ENCODE assay signal across 1 cellular context in the genomic region with DNA sequence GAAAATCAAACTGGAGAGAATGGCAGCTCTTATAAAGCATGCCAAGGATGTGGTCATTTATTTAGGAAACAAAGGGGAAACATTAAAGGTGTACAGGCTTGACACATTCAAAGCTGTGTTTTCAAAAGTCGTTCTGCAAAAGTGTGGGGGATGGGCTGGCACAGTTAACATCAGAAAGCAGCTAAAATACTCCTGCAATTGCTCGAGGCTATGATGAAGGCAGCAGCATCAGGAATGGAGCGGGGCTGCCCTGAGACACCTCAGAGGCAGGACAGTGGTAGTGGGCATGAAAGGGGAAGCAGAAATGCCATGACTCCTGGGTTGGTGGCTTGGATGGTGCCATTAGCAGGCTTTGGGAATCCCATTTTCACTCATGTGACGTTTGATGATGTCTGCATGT.
TF ChIP-seq lines count a peak whose summit lies in the region.

No MANE protein-coding gene starts in this region.

TF ChIP-seq in SK-N-SH, 30 proteins besides CTCF, POLR2A, EP300 and RAD21 (continued from another document):
- TF ChIP-seq NFIC (IDR thresholded peaks at IDR 0.05; ENCODE audit: borderline replicate concordance): no peak
- TF ChIP-seq, protein P1, sequence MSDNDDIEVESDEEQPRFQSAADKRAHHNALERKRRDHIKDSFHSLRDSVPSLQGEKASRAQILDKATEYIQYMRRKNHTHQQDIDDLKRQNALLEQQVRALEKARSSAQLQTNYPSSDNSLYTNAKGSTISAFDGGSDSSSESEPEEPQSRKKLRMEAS (IDR thresholded peaks at IDR 0.05; ENCODE audit: low read depth): no peak
- TF ChIP-seq TAF1 (IDR thresholded peaks at IDR 0.05; ENCODE audit: borderline replicate concordance, low read depth, low read length): no peak
